8 cellular contexts compared by ENCODE assay signal in the genomic region with DNA sequence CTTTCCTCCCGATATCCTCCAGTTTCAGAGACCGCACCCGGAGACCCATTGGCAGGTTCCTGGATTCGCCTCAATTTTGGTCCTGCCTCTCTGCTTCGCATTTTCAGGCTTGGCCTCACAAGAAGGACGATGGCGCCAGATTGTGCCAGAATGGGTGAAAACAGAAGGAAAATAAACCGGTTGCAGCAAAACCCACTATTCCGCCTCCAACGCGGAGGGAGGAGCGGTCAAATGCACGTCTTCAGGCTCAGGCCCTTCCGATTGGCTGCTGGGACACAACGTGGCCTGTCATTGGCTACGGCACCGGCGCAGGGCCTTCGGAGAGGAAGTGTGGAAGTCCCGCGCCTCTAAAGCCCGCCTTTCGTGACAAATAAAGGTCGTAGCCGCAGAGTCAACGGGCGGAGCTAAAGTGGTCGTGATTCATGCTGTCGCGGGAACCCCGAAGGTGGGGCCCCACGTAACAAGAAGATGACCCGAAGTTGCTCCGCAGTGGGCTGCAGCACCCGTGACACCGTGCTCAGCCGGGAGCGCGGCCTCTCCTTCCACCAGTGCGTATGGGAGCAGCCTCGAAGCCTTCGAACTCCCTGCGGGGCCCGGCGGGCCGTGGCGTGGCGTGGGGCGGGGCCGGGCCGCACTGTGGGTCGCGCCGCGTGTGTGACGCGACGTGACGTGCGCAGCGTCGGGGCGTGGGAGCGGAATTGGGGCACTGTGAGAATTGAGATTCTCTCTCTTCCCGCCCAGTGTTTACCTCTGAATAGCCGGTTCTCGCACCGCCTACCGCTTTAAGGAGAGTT. TPM values are rescaled to one million over a fixed set of nuclear protein-coding genes. Genes with fewer than 3 reads are reported as not detected.
DNase-seq lines count a peak whose midpoint lies in the region; ATAC-seq and TF ChIP-seq lines count a peak whose summit lies in the region.

A gene with protein sequence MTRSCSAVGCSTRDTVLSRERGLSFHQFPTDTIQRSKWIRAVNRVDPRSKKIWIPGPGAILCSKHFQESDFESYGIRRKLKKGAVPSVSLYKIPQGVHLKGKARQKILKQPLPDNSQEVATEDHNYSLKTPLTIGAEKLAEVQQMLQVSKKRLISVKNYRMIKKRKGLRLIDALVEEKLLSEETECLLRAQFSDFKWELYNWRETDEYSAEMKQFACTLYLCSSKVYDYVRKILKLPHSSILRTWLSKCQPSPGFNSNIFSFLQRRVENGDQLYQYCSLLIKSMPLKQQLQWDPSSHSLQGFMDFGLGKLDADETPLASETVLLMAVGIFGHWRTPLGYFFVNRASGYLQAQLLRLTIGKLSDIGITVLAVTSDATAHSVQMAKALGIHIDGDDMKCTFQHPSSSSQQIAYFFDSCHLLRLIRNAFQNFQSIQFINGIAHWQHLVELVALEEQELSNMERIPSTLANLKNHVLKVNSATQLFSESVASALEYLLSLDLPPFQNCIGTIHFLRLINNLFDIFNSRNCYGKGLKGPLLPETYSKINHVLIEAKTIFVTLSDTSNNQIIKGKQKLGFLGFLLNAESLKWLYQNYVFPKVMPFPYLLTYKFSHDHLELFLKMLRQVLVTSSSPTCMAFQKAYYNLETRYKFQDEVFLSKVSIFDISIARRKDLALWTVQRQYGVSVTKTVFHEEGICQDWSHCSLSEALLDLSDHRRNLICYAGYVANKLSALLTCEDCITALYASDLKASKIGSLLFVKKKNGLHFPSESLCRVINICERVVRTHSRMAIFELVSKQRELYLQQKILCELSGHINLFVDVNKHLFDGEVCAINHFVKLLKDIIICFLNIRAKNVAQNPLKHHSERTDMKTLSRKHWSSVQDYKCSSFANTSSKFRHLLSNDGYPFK (plus strand): TSS at position 401 of the 794 bp plus-strand sequence. CDS start 68 bp downstream, at position 469.

- H3K9me3 ChIP-seq in CD4-positive, alpha-beta memory T cell (ENCODE audit: control insufficient read depth in 1 of 2, low read length in 2 of 2), result no peaks in the 10 kb centered on the region
- H3K9me3 ChIP-seq in duodenal mucosa (ENCODE audit: control insufficient read depth in 1 of 2, low read length in 2 of 2) (no peaks in the 10 kb centered on the region), liver (ENCODE audit: control insufficient read depth in 4 of 4, low read length in 3 of 4) (no peaks in the 10 kb centered on the region)

- no peak for TF ChIP-seq CTCF in liver (IDR thresholded peaks at IDR 0.05; ENCODE audit: low read depth, low read length, missing input control)

- H3K4me1 ChIP-seq in CD4-positive, alpha-beta memory T cell (ENCODE audit: insufficient read depth, low read length), result peaks cover 47% of the 10 kb centered on the region
- peaks cover 22 to 27% of the 10 kb centered on the region in 2 donors for H3K4me1 ChIP-seq in duodenal mucosa (ENCODE audit: control insufficient read depth in 1 of 2, insufficient read depth in 2 of 2, low read length in 2 of 2)
- H3K4me1 ChIP-seq in liver (ENCODE audit: control insufficient read depth in 4 of 4, insufficient read depth in 4 of 4, low read length in 3 of 4), result peaks cover 3 to 29% (median 9%) of the 10 kb centered on the region in 4 donors

- no peaks in the 10 kb centered on the region for H3K27me3 Mint-ChIP-seq in CD4-positive, alpha-beta memory T cell

- peak; percentile 98 to 100 (median 99) for DNase-seq in CD4-positive, alpha-beta memory T cell
- peak; percentile 90 for DNase-seq in NCI-H774 (lab: John Stamatoyannopoulos, UW)
- DNase-seq in activated CD4-positive, alpha-beta T cell treated with anti-CD3 and anti-CD28 coated beads, Interleukin-2, amount 50 U/mL, for 48 hours, result peak; percentile 96 to 98
- DNase-seq in stimulated activated CD4-positive, alpha-beta T cell treated with anti-CD3 and anti-CD28 coated beads, Interleukin-4, amount 100 ng/mL, for 1 hour, result peak; percentile 96

- TF ChIP-seq RAD21 in liver (IDR thresholded peaks at IDR 0.05), result peak; percentile 27 to 32

- H3K27me3 ChIP-seq in CD4-positive, alpha-beta memory T cell (ENCODE audit: insufficient read depth, low read length), result no peaks in the 10 kb centered on the region
- H3K27me3 ChIP-seq in duodenal mucosa (ENCODE audit: control insufficient read depth in 1 of 2, insufficient read depth in 2 of 2, low read length in 2 of 2), result no peaks in the 10 kb centered on the region
- no peaks in the 10 kb centered on the region for H3K27me3 ChIP-seq in liver (ENCODE audit: control insufficient read depth in 4 of 4, insufficient read depth in 4 of 4, low read length in 3 of 4)

- peak; percentile 84 for ATAC-seq in GM19452 (IDR thresholded peaks at IDR 0.05; ENCODE audit: unreplicated experiment)
- peak; percentile 89 for ATAC-seq in HG03571 (IDR thresholded peaks at IDR 0.05; ENCODE audit: unreplicated experiment)

- peak within 1 kb of the TSS; percentile 98 for H3K27ac ChIP-seq in CD4-positive, alpha-beta memory T cell (ENCODE audit: low read depth, low read length)
- H3K27ac ChIP-seq in duodenal mucosa (ENCODE audit: low read depth, low read length) (peak within 1 kb of the TSS; percentile 100), liver (ENCODE audit: low read depth in 1 of 2, low read length in 2 of 2) (peak within 1 kb of the TSS; percentile 97 to 100)

- CTCF ChIA-PET in CD4-positive, alpha-beta memory T cell (lab: Charles Lee; ENCODE audit: partially characterized antibody), result interaction anchor here (0.6 to 4.9 kb wide), 9 partner anchors 9 to 380 kb away, joined by 3 to 29 read pairs (median 4); a partner anchor contains a TSS

- H3K27ac Mint-ChIP-seq in CD4-positive, alpha-beta memory T cell, result no peak within 1 kb of the TSS

- H3K4me3 ChIP-seq in CD4-positive, alpha-beta memory T cell (ENCODE audit: low read length in 2 of 2), result peak within 1 kb of the TSS; percentile 92 to 99
- H3K4me3 ChIP-seq in duodenal mucosa (ENCODE audit: low read depth in 1 of 2, low read length in 2 of 2) (peak within 1 kb of the TSS; percentile 94 to 98), liver (ENCODE audit: low read depth in 1 of 3, low read length in 3 of 3) (peak within 1 kb of the TSS; percentile 68 to 99 (median 81))

- intact Hi-C loops in CD4-positive, alpha-beta memory T cell (cut with micrococcal nuclease), result loop anchor here (1.0 to 5.0 kb wide), 8 partner anchors 9 to 1682 kb away; a partner anchor contains a TSS

- WGBS in liver, result under 1% methylated on average over 69 of the region's 69 CpGs

- peaks cover 10 to 20% (median 16%) of the 10 kb centered on the region in 4 donors for H3K4me1 Mint-ChIP-seq in CD4-positive, alpha-beta memory T cell

- no peak within 1 kb of the TSS for H3K4me3 Mint-ChIP-seq in CD4-positive, alpha-beta memory T cell

- H3K36me3 Mint-ChIP-seq in CD4-positive, alpha-beta memory T cell, result peaks cover 8 to 25% of the 10 kb centered on the region in 2 donors

- POLR2A ChIA-PET in CD4-positive, alpha-beta memory T cell (lab: Charles Lee; ENCODE audit: partially characterized antibody), result interaction anchor here (0.6 to 3.3 kb wide), 17 partner anchors 10 to 1409 kb away, joined by 3 to 53 read pairs (median 5); a partner anchor contains a TSS

- H3K9ac ChIP-seq in duodenal mucosa (ENCODE audit: low read depth in 1 of 2, low read length in 2 of 2) (peak within 1 kb of the TSS; percentile 99 to 100), liver (ENCODE audit: low read depth in 1 of 2, low read length in 2 of 2) (peak within 1 kb of the TSS; percentile 95 to 99)

- no peaks in the 10 kb centered on the region for H3K9me3 Mint-ChIP-seq in CD4-positive, alpha-beta memory T cell

- no peaks in the 10 kb centered on the region for H3K36me3 ChIP-seq in CD4-positive, alpha-beta memory T cell (ENCODE audit: insufficient read depth, low read length)
- H3K36me3 ChIP-seq in duodenal mucosa (ENCODE audit: control insufficient read depth in 1 of 2, insufficient read depth in 2 of 2, low read length in 2 of 2), result peaks cover 6 to 7% of the 10 kb centered on the region in 2 donors
- H3K36me3 ChIP-seq in liver (ENCODE audit: control insufficient read depth in 4 of 4, insufficient read depth in 3 of 4, low read depth in 1 of 4, low read length in 3 of 4), result peaks cover 0 to 5% (median under 1%) of the 10 kb centered on the region in 4 donors

TF ChIP-seq in liver, 16 proteins besides CTCF, POLR2A, EP300 and RAD21 (continues in another document):
- no peak for TF ChIP-seq FOXA2 (IDR thresholded peaks at IDR 0.05)
- TF ChIP-seq, protein P1, sequence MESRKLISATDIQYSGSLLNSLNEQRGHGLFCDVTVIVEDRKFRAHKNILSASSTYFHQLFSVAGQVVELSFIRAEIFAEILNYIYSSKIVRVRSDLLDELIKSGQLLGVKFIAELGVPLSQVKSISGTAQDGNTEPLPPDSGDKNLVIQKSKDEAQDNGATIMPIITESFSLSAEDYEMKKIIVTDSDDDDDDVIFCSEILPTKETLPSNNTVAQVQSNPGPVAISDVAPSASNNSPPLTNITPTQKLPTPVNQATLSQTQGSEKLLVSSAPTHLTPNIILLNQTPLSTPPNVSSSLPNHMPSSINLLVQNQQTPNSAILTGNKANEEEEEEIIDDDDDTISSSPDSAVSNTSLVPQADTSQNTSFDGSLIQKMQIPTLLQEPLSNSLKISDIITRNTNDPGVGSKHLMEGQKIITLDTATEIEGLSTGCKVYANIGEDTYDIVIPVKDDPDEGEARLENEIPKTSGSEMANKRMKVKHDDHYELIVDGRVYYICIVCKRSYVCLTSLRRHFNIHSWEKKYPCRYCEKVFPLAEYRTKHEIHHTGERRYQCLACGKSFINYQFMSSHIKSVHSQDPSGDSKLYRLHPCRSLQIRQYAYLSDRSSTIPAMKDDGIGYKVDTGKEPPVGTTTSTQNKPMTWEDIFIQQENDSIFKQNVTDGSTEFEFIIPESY (IDR thresholded peaks at IDR 0.05), result peak; percentile 96
- TF ChIP-seq GABPA (IDR thresholded peaks at IDR 0.05 in 1 of 2, conservative IDR thresholded peaks at IDR 0.05 in 1 of 2), result peak; percentile 52 to 89
- peak; percentile 33 for TF ChIP-seq NR2F2 (IDR thresholded peaks at IDR 0.05)
- TF ChIP-seq RXRA (IDR thresholded peaks at IDR 0.05), result peak; percentile 81 to 84
- TF ChIP-seq, protein P2, sequence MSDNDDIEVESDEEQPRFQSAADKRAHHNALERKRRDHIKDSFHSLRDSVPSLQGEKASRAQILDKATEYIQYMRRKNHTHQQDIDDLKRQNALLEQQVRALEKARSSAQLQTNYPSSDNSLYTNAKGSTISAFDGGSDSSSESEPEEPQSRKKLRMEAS (IDR thresholded peaks at IDR 0.05), result peak; percentile 47
- peak; percentile 90 for TF ChIP-seq SP1 (IDR thresholded peaks at IDR 0.05)
- TF ChIP-seq, protein P3, sequence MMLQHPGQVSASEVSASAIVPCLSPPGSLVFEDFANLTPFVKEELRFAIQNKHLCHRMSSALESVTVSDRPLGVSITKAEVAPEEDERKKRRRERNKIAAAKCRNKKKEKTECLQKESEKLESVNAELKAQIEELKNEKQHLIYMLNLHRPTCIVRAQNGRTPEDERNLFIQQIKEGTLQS (IDR thresholded peaks at IDR 0.05), result no peak
- no peak for TF ChIP-seq FOXA1 (IDR thresholded peaks at IDR 0.05)
- TF ChIP-seq HNF4G (IDR thresholded peaks at IDR 0.05), result no peak
- TF ChIP-seq HNF4A (conservative IDR thresholded peaks at IDR 0.05), result peak; percentile 3 to 11
- TF ChIP-seq YY1 (IDR thresholded peaks at IDR 0.05), result peak; percentile 72

RNA-seq across cellular contexts. Expression of the gene that starts here (rescaled TPM):
- total RNA-seq in CD4-positive, alpha-beta memory T cell, result 1 to 10 TPM; 2.7 to 3.7 TPM
- 1 to 10 TPM in 1 of 2 donors, under 1 TPM in 1; 0.77 to 2.4 TPM for polyA plus RNA-seq in CD4-positive, alpha-beta memory T cell
- 1 to 10 TPM; 5.3 to 5.9 TPM for total RNA-seq in liver
- 1 to 10 TPM; 1.1 to 1.6 TPM for polyA plus RNA-seq in liver

Comparison
In these comparisons a context has a peak if more than half of its experiments do, and no peak if none do; other contexts are left out.
1. Peak in every context shown above with its lines: DNase-seq, ATAC-seq, H3K4me3 ChIP-seq and H3K27ac ChIP-seq.